16 cellular contexts compared by ENCODE assay signal in genomic region chr3:159907828-159908227, GRCh38.
"Had no signal": no experiment of that assay in that cellular context is flagged by ENCODE, and none has a peak within 500 bp of the region (broad histone marks: within the 10 kb centered on the region; RNA-seq: fewer than 3 reads in every experiment).

No MANE protein-coding gene starts in this region.

- H3K79me2 ChIP-seq: hepatocyte had no signal

- H3K9me3 ChIP-seq: adrenal gland, sigmoid colon, suprapubic skin had no signal

- H3K27me3 ChIP-seq: adrenal gland, hepatocyte, sigmoid colon, suprapubic skin had no signal

- DNase-seq: activated CD4-positive, alpha-beta T cell treated with anti-CD3 and anti-CD28 coated beads, Interleukin-2, amount 50 U/mL, for 1 hour; activated naive CD4-positive, alpha-beta T cell treated with anti-CD3 and anti-CD28 coated beads, Interleukin-2, amount 50 U/mL, for 16 hours; activated T-cell treated with anti-CD3 and anti-CD28 coated beads for 4 hours; adrenal gland; caudate nucleus; effector CD8-positive, alpha-beta T cell; kidney glomerular epithelial cell; sigmoid colon; stimulated activated CD4-positive, alpha-beta T cell treated with anti-CD3 and anti-CD28 coated beads, Interleukin-12 subunit alpha, Interleukin-12 subunit beta, amount 100 ng/mL, for 4 hours; stimulated activated CD4-positive, alpha-beta T cell treated with anti-CD3 and anti-CD28 coated beads, Interleukin-2, amount 100 ng/mL, for 48 hours; stimulated activated naive CD8-positive, alpha-beta T cell treated with anti-CD3 and anti-CD28 coated beads, Interleukin-15, Interleukin-2, amounts not matched to agents 100 U/mL and 50 U/mL, for 24 hours had no signal

- ATAC-seq: stimulated activated naive CD8-positive, alpha-beta T cell treated with anti-CD3 and anti-CD28 coated beads, Interleukin-15, Interleukin-2, amounts not matched to agents 100 U/mL and 50 U/mL, for 24 hours had no signal

- H3K27ac ChIP-seq: adrenal gland, coronary artery, hepatocyte, sigmoid colon, suprapubic skin had no signal

- H3K4me2 ChIP-seq: hepatocyte had no signal

- H3K4me3 ChIP-seq: adrenal gland, coronary artery, hepatocyte, sigmoid colon, suprapubic skin had no signal

- H3K4me1 ChIP-seq: suprapubic skin had no signal

- H3K36me3 ChIP-seq: adrenal gland, sigmoid colon, suprapubic skin had no signal

- H3K36me3 Mint-ChIP-seq: type B pancreatic cell had no signal

- H3K27ac Mint-ChIP-seq: activated T-helper 2 cell treated with anti-CD3 and anti-CD28 coated beads, Interferon-gamma antibody, Interleukin-2, Interleukin-4, amounts not matched to agents 10 μg/mL and 5 μg/mL and 100 μg/mL, durations not matched to agents 14 hours and 24 hours and 36 hours; type B pancreatic cell had no signal

- H3K4me3 Mint-ChIP-seq: type B pancreatic cell had no signal

- H3K27me3 Mint-ChIP-seq: type B pancreatic cell had no signal

- H2AFZ ChIP-seq: hepatocyte had no signal
